ENCODE assay signal across 1 cellular context in genomic region chr19:35006342-35006998, GRCh38.
TF ChIP-seq lines count a peak whose summit lies in the region.

No MANE protein-coding gene starts in this region.

TF ChIP-seq in HepG2, 621 proteins besides CTCF, POLR2A, EP300 and RAD21 (continued from another document and continues in another):
- TF ChIP-seq BCLAF1 (IDR thresholded peaks at IDR 0.05), result no peak
- TF ChIP-seq ZNF569 (CRISPR knock-in tag; IDR thresholded peaks at IDR 0.05; ENCODE audit: borderline replicate concordance), result no peak
- TF ChIP-seq THRA (CRISPR knock-in tag; IDR thresholded peaks at IDR 0.05; ENCODE audit: borderline replicate concordance), result peak; percentile 91; the same call in 1 of the 2 replicates
- TF ChIP-seq MAX (IDR thresholded peaks at IDR 0.05), result peak; percentile 58; the same call in 1 of the 2 replicates
- no peak for TF ChIP-seq KAT7 (CRISPR knock-in tag; IDR thresholded peaks at IDR 0.05; ENCODE audit: borderline replicate concordance)
- peak; percentile 93 for TF ChIP-seq FOXJ3 (CRISPR knock-in tag; IDR thresholded peaks at IDR 0.05; ENCODE audit: borderline replicate concordance)
- TF ChIP-seq ZNF234 (CRISPR knock-in tag; conservative IDR thresholded peaks at IDR 0.05), result no peak
- TF ChIP-seq DMAP1 (CRISPR knock-in tag; IDR thresholded peaks at IDR 0.05), result peak; percentile 39; the same call in 1 of the 2 replicates
- no peak for TF ChIP-seq STAT5B (CRISPR knock-in tag; IDR thresholded peaks at IDR 0.05)
- TF ChIP-seq ZNF580 (CRISPR knock-in tag; IDR thresholded peaks at IDR 0.05; ENCODE audit: borderline replicate concordance, low read depth), result no peak
- peak; percentile 66; the same call in 1 of the 2 replicates for TF ChIP-seq GATAD1 (CRISPR knock-in tag; IDR thresholded peaks at IDR 0.05)
- TF ChIP-seq USF2 (IDR thresholded peaks at IDR 0.05; ENCODE audit: low read depth, low read length), result no peak
- TF ChIP-seq USF2 (CRISPR knock-in tag; IDR thresholded peaks at IDR 0.05; ENCODE audit: borderline replicate concordance), result no peak
- TF ChIP-seq ESRRA (CRISPR knock-in tag; IDR thresholded peaks at IDR 0.05; ENCODE audit: low read depth), result peak; percentile 73; the same call in 1 of the 2 replicates
- TF ChIP-seq ZNF382 (CRISPR knock-in tag; IDR thresholded peaks at IDR 0.05; ENCODE audit: borderline replicate concordance), result no peak
- TF ChIP-seq ZBTB20 (CRISPR knock-in tag; IDR thresholded peaks at IDR 0.05; ENCODE audit: borderline replicate concordance, low read depth), result no peak; the same call in 1 of the 2 replicates
- 0 out of 2 replicates have a peak, but pooled peaks have one; percentile 2 for TF ChIP-seq RFXAP (CRISPR knock-in tag; IDR thresholded peaks at IDR 0.05; ENCODE audit: borderline replicate concordance)
- TF ChIP-seq ASH2L (IDR thresholded peaks at IDR 0.05; ENCODE audit: insufficient read length, low read depth, low read length), result peak; percentile 63
- peak; percentile 98 for TF ChIP-seq SKI (IDR thresholded peaks at IDR 0.05; ENCODE audit: partially characterized antibody)
- no peak for TF ChIP-seq ZNF33B (CRISPR knock-in tag; IDR thresholded peaks at IDR 0.05)
- 0 out of 2 replicates have a peak, but pooled peaks have one; percentile 53 for TF ChIP-seq ZNF639 (CRISPR knock-in tag; conservative IDR thresholded peaks at IDR 0.05)
- TF ChIP-seq ZNF552 (CRISPR knock-in tag; IDR thresholded peaks at IDR 0.05; ENCODE audit: borderline replicate concordance), result no peak
- TF ChIP-seq ZNF563 (CRISPR knock-in tag; IDR thresholded peaks at IDR 0.05), result 0 out of 2 replicates have a peak, but pooled peaks have one; percentile 5
- peak; percentile 88 for TF ChIP-seq FOSL2 (CRISPR knock-in tag; IDR thresholded peaks at IDR 0.05)
- TF ChIP-seq TCF7L2 (IDR thresholded peaks at IDR 0.05; ENCODE audit: low read depth, low read length), result peak; percentile 76
- TF ChIP-seq ZBTB3 (CRISPR knock-in tag; IDR thresholded peaks at IDR 0.05; ENCODE audit: borderline replicate concordance, low read depth), result no peak
- 0 out of 2 replicates have a peak, but pooled peaks have one; percentile 41 for TF ChIP-seq SP140L (CRISPR knock-in tag; IDR thresholded peaks at IDR 0.05; ENCODE audit: borderline replicate concordance)
- TF ChIP-seq HMGXB3 (CRISPR knock-in tag; IDR thresholded peaks at IDR 0.05; ENCODE audit: borderline replicate concordance), result peak; percentile 63; the same call in 1 of the 2 replicates
- TF ChIP-seq SSRP1 (CRISPR knock-in tag; IDR thresholded peaks at IDR 0.05), result peak; percentile 37; the same call in 1 of the 2 replicates
- TF ChIP-seq TRIM22 (IDR thresholded peaks at IDR 0.05), result no peak
- no peak for TF ChIP-seq MAFG (CRISPR knock-in tag; IDR thresholded peaks at IDR 0.05)
- TF ChIP-seq MTA3 (CRISPR knock-in tag; IDR thresholded peaks at IDR 0.05), result no peak
- peak; percentile 88; the same call in 1 of the 2 replicates for TF ChIP-seq ZKSCAN8 (CRISPR knock-in tag; IDR thresholded peaks at IDR 0.05; ENCODE audit: borderline replicate concordance)
- TF ChIP-seq ZBTB4 (CRISPR knock-in tag; IDR thresholded peaks at IDR 0.05; ENCODE audit: borderline replicate concordance), result no peak
- TF ChIP-seq MYNN (CRISPR knock-in tag; IDR thresholded peaks at IDR 0.05; ENCODE audit: low read depth), result no peak
- TF ChIP-seq BRF2 (CRISPR knock-in tag; IDR thresholded peaks at IDR 0.05), result no peak
